In the genomic region with DNA sequence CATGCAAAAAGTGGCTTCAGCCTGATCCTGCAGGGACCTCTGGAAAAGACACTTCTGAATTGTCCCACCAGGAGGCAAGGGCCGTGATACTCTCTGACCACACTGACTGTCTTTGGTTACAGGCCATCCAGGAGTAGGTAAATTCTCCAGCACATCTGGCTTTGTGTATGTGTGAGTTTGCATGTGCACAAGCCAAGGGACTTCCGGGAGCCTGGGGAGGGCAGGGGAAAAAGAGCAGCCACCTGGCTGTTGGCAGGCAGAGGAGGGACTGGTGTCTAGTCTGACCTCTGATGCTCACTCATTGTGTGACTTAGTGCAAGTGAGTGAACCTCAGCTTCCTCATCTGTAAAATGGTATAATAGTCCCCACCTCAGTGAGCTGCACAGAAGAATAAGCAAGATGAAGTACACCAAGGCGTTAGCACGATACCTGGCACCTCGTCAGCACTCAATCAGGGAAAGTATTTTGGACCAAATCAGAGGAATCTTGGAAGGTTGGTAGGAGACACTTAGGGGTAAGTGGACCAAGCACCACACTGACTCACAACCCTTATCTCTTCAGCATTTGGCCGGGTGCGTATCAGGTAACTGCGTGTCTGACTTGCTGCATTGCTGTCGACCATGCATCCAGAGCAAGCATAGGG, we compare ENCODE assay signal across 10 cellular contexts. TPM values are rescaled to one million over a fixed set of nuclear protein-coding genes. Genes with fewer than 3 reads are reported as not detected.
DNase-seq lines count a peak whose midpoint lies in the region; ATAC-seq and TF ChIP-seq lines count a peak whose summit lies in the region.
"Had no signal": no experiment of that assay in that cellular context is flagged by ENCODE, and none has a peak within 500 bp of the region (broad histone marks: within the 10 kb centered on the region; RNA-seq: fewer than 3 reads in every experiment).

No MANE protein-coding gene starts in this region.

- no peaks in the 10 kb centered on the region for H4K20me1 ChIP-seq in H9 (ENCODE audit: control insufficient read depth, insufficient read depth, insufficient read length)

- H3K9me3 Mint-ChIP-seq in CD8-positive, alpha-beta T cell, result no peaks in the 10 kb centered on the region
- H3K9me3 Mint-ChIP-seq in H9, result no peaks in the 10 kb centered on the region

- H3K4ac ChIP-seq in H9 (ENCODE audit: low read depth, low read length), result no peak overlapping the region

- H3K36me3 Mint-ChIP-seq in CD8-positive, alpha-beta T cell, result peaks cover 40% of the 10 kb centered on the region
- H3K36me3 Mint-ChIP-seq in H9 (ENCODE audit: insufficient read depth in 1 of 3, low read depth in 3 of 3), result no peaks in the 10 kb centered on the region

- no peaks in the 10 kb centered on the region for H3K23me2 ChIP-seq in H9 (ENCODE audit: insufficient read length, low read depth, low read length, poor library complexity, severe bottlenecking)

- H2AK5ac ChIP-seq in H9 (ENCODE audit: insufficient read length, low read length), result no peak overlapping the region

- no peak overlapping the region for H2BK120ac ChIP-seq in H9 (ENCODE audit: low read depth, low read length, poor library complexity, severe bottlenecking)

- no peak overlapping the region for H2BK15ac ChIP-seq in H9 (ENCODE audit: low read depth, low read length)

- no peaks in the 10 kb centered on the region for H3K27me3 Mint-ChIP-seq in CD8-positive, alpha-beta T cell (ENCODE audit: low read depth)
- peaks cover 18% of the 10 kb centered on the region for H3K27me3 Mint-ChIP-seq in H9 (ENCODE audit: low read depth)

- H3K14ac ChIP-seq in H9 (ENCODE audit: insufficient read depth, low read length), result no peak overlapping the region

- CTCF ChIA-PET in CD8-positive, alpha-beta T cell (lab: Charles Lee), result no interaction called here

- TF ChIP-seq CTCF in BE2C (IDR thresholded peaks at IDR 0.05; ENCODE audit: low read depth, low read length) (no peak), H9 (conservative IDR thresholded peaks at IDR 0.05) (no peak)
- TF ChIP-seq CTCF in CD8-positive, alpha-beta T cell (IDR thresholded peaks at IDR 0.05), result no peak

- no peak overlapping the region for H4K8ac ChIP-seq in H9 (replicated peaks; ENCODE audit: insufficient read length, low read depth, low read length)

- no peak overlapping the region for H4K5ac ChIP-seq in H9 (ENCODE audit: insufficient read length, low read depth, low read length)

- H3T11ph ChIP-seq in H9 (ENCODE audit: low read length), result no peak overlapping the region

- no peak overlapping the region for H3K4me3 Mint-ChIP-seq in CD8-positive, alpha-beta T cell
- H3K4me3 Mint-ChIP-seq in H9, result no peak overlapping the region

- no peak overlapping the region for H3K56ac ChIP-seq in H9 (ENCODE audit: insufficient read length, low read depth, low read length)

- POLR2A ChIA-PET in CD8-positive, alpha-beta T cell (lab: Charles Lee), result interaction anchor here (0.9 kb wide), 1 partner anchor 19 kb away, joined by 3 read pairs; the partner anchor contains the start of gene KLHL6

- H3K27me3 ChIP-seq in layer of hippocampus (ENCODE audit: control insufficient read depth, insufficient read depth, low read length) (no peaks in the 10 kb centered on the region), BE2C (no peaks in the 10 kb centered on the region), H9 (ENCODE audit: insufficient read depth, low read length) (no peaks in the 10 kb centered on the region)
- H3K27me3 ChIP-seq in CD8-positive, alpha-beta T cell (ENCODE audit: insufficient read depth, low read length), result no peaks in the 10 kb centered on the region

- peak; percentile 74 for ATAC-seq in GM18520 (IDR thresholded peaks at IDR 0.05; ENCODE audit: unreplicated experiment)
- ATAC-seq in GM21528 (IDR thresholded peaks at IDR 0.05; ENCODE audit: low FRiP score, unreplicated experiment), result peak; percentile 53
- peak; percentile 57 for ATAC-seq in HG03378 (IDR thresholded peaks at IDR 0.05; ENCODE audit: unreplicated experiment)
- no peak for ATAC-seq in CD8-positive, alpha-beta T cell

- H3K79me2 ChIP-seq in H9 (ENCODE audit: insufficient read depth, low read length), result no peaks in the 10 kb centered on the region

- no peak overlapping the region for H4K91ac ChIP-seq in H9 (ENCODE audit: insufficient read length, low read depth, low read length)

- peaks cover 79% of the 10 kb centered on the region for H3K4me1 Mint-ChIP-seq in CD8-positive, alpha-beta T cell (ENCODE audit: low read depth)
- peaks cover 42 to 46% of the 10 kb centered on the region in 2 experiments for H3K4me1 Mint-ChIP-seq in H9

- H2BK12ac ChIP-seq in H9 (ENCODE audit: insufficient read length, low read depth, low read length), result no peak overlapping the region

- no peak overlapping the region for H2BK5ac ChIP-seq in H9 (ENCODE audit: insufficient read length, low read length)

- no peak overlapping the region for H3K18ac ChIP-seq in H9 (ENCODE audit: insufficient read length, low read depth, low read length)

- WGBS in H9 (ENCODE audit: extremely low coverage, insufficient read length, low lambda C conversion rate), result no CpG with 5 or more reads among the region's 9 CpGs

- no peak overlapping the region for H3K4me2 ChIP-seq in H9 (ENCODE audit: insufficient read depth, insufficient read length, low read length)

- H3K9ac ChIP-seq in H9 (ENCODE audit: extremely low read depth, insufficient read length, low read length), result no peak overlapping the region

- H3K4me1 ChIP-seq in BE2C (peaks cover 2% of the 10 kb centered on the region), H9 (ENCODE audit: insufficient read depth, low read length) (0 out of 2 replicates have a peak, but pooled peaks cover 2% of the 10 kb centered on the region)
- H3K4me1 ChIP-seq in CD8-positive, alpha-beta T cell (ENCODE audit: insufficient read depth, low read length), result peaks cover 26% of the 10 kb centered on the region

- H3K23ac ChIP-seq in H9 (ENCODE audit: insufficient read length, low read depth, low read length), result no peak overlapping the region

- no peak overlapping the region for H2AFZ ChIP-seq in H9 (ENCODE audit: low read length)

- H2BK20ac ChIP-seq in H9 (ENCODE audit: low read depth, low read length, poor library complexity, severe bottlenecking), result no peak overlapping the region

- intact Hi-C loops in CD8-positive, alpha-beta T cell (cut with DNase I, micrococcal nuclease), result no loop called here

- H3K9me3 ChIP-seq in BE2C (no peaks in the 10 kb centered on the region), H9 (ENCODE audit: control insufficient read depth, low read depth, low read length) (no peaks in the 10 kb centered on the region)
- H3K9me3 ChIP-seq in CD8-positive, alpha-beta T cell (ENCODE audit: low read length), result no peaks in the 10 kb centered on the region

- no peak overlapping the region for H3K4me3 ChIP-seq in BE2C (ENCODE audit: low read depth, low read length)
- H3K4me3 ChIP-seq in CD8-positive, alpha-beta T cell (ENCODE audit: low read depth, low read length), result no peak overlapping the region

- no peaks in the 10 kb centered on the region for H3K36me3 ChIP-seq in BE2C
- H3K36me3 ChIP-seq in CD8-positive, alpha-beta T cell (ENCODE audit: insufficient read depth, low read length), result no peaks in the 10 kb centered on the region

- no peak for DNase-seq in iPS-NIHi7 (ENCODE audit: extremely low spot score)
- DNase-seq in BE2C, result no peak
- DNase-seq in CD8-positive, alpha-beta T cell, result no peak
- no peak for DNase-seq in H9
- DNase-seq: activated CD8-positive, alpha-beta memory T cell treated with anti-CD3 and anti-CD28 coated beads for 24 hours; stimulated activated CD4-positive, alpha-beta T cell treated with anti-CD3 and anti-CD28 coated beads, Interleukin-2, amount 100 ng/mL, for 24 hours had no signal

- H3K79me1 ChIP-seq in H9 (ENCODE audit: insufficient read depth, low read depth, low read length, poor library complexity, severe bottlenecking), result no peaks in the 10 kb centered on the region

- H3K27ac ChIP-seq in layer of hippocampus (ENCODE audit: low read depth, low read length) (peak overlapping the region; percentile 32), H9 (ENCODE audit: insufficient read length, low read depth, low read length) (no peak overlapping the region)
- H3K27ac ChIP-seq in CD8-positive, alpha-beta T cell (ENCODE audit: low read depth, low read length), result no peak overlapping the region

- no peak overlapping the region for H3K27ac Mint-ChIP-seq in CD8-positive, alpha-beta T cell
- H3K27ac Mint-ChIP-seq in H9, result no peak overlapping the region; a peak in 1 of 7 replicates

RNA-seq across cellular contexts. Expression of gene KLHL6, which starts 19.1 kb away (rescaled TPM):
- 0.57 TPM for polyA plus RNA-seq in BE2C (2012; ENCODE audit: insufficient read depth, insufficient read length, low read depth)
- 10 to 100 TPM; 27.7 to 29.7 TPM for total RNA-seq in CD8-positive, alpha-beta T cell
- not detected in 2 replicates for total RNA-seq in H9 (2021)

Comparison
In these comparisons a context has a peak if more than half of its experiments do, and no peak if none do; other contexts are left out.
1. RNA of gene KLHL6, which starts 19.1 kb away (total RNA-seq): 27.7 to 29.7 TPM in CD8-positive, alpha-beta T cell; not detected in H9; every median in the first group is over 10 times any median in the second.